ENCODE assay signal across 8 cellular contexts in the genomic region with DNA sequence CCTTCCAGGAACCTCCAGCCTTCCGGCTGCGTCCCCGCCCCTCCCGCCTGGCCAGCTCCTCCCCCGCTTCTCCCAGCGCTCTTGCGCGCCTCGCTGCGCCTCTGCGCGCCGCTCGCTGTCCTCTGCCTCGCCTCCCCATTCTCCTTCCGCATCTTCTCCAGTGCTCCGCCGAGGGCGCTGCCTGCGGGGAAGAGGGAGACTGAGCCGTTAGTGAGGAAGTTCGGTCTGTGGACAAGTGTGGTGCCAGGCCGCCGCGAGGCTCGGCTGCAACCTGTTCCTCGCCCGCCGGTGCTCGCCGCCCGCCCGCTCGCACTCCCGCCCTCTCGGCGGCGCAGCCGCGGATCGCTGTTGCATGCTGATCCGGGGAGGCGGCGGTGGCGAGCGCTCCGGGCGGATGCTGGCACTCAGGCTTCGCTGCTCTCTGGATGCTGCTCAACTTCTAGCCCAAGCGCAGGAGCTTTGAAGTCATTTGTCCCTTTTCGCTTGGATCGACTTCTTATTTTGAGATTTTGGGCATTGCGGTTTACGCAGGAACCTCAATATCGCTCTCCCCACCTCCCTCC. TPM values are rescaled to one million over a fixed set of nuclear protein-coding genes. Genes with fewer than 3 reads are reported as not detected.
DNase-seq lines count a peak whose midpoint lies in the region; ATAC-seq and TF ChIP-seq lines count a peak whose summit lies in the region.

No MANE protein-coding gene starts in this region.

- peaks cover 32% of the 10 kb centered on the region for H3K4me1 Mint-ChIP-seq in endodermal cell
- H3K4me1 Mint-ChIP-seq in naive thymus-derived CD4-positive, alpha-beta T cell = peaks cover 14 to 32% (median 23%) of the 10 kb centered on the region in 7 donors

- peaks cover 4% of the 10 kb centered on the region for H3K4me1 ChIP-seq in endodermal cell (ENCODE audit: control insufficient read depth, insufficient read depth, low read length)
- no peaks in the 10 kb centered on the region for H3K4me1 ChIP-seq in naive thymus-derived CD4-positive, alpha-beta T cell (ENCODE audit: control insufficient read depth in 2 of 2, insufficient read depth in 2 of 2, low read length in 2 of 2)

- peak overlapping the region; percentile 59 for H3K4me3 Mint-ChIP-seq in endodermal cell
- H3K4me3 Mint-ChIP-seq in naive thymus-derived CD4-positive, alpha-beta T cell = peak overlapping the region in 7 of 10 donors; percentile 10 to 74 (median 51)

- no peak overlapping the region for H3K27ac Mint-ChIP-seq in endodermal cell
- H3K27ac Mint-ChIP-seq in naive thymus-derived CD4-positive, alpha-beta T cell = no peak overlapping the region

- DNase-seq in NCI-H524 (lab: John Stamatoyannopoulos, UW) (peak; percentile 41 to 66), endodermal cell (peak; percentile 89), HCEC 1CT (no peak), NCI-H2107 (lab: John Stamatoyannopoulos, UW) (no peak)
- peak in 1 of 9 donors; percentile 54 for DNase-seq in naive thymus-derived CD4-positive, alpha-beta T cell

- intact Hi-C loops in naive thymus-derived CD4-positive, alpha-beta T cell (cut with micrococcal nuclease) = loop anchor here in 1 of 2 donors (10.0 kb wide), 1 partner anchor 912 kb away; the partner anchor contains the start of gene GLUL

- no peaks in the 10 kb centered on the region for H3K9me3 Mint-ChIP-seq in endodermal cell
- peaks cover 0 to 3% (median 0%) of the 10 kb centered on the region in 11 donors for H3K9me3 Mint-ChIP-seq in naive thymus-derived CD4-positive, alpha-beta T cell

- TF ChIP-seq POLR2A in GM18505 (IDR thresholded peaks at IDR 0.05; ENCODE audit: borderline replicate concordance, extremely low read depth, insufficient read depth, insufficient read length) = peak; percentile 62

- no peak for TF ChIP-seq CTCF in endodermal cell (conservative IDR thresholded peaks at IDR 0.05)

- CTCF ChIA-PET in naive thymus-derived CD4-positive, alpha-beta T cell (lab: Charles Lee) = interaction anchor here (1.0 kb wide), 1 partner anchor 570 kb away, joined by 3 read pairs; no protein-coding TSS in a partner anchor

- H3K36me3 ChIP-seq in endodermal cell (ENCODE audit: control insufficient read depth, insufficient read depth, low read length) = no peaks in the 10 kb centered on the region
- H3K36me3 ChIP-seq in naive thymus-derived CD4-positive, alpha-beta T cell (ENCODE audit: control insufficient read depth in 2 of 3, insufficient read depth in 3 of 3, low read length in 3 of 3) = no peaks in the 10 kb centered on the region

- POLR2A ChIA-PET in naive thymus-derived CD4-positive, alpha-beta T cell (lab: Charles Lee) = no interaction called here

- no peaks in the 10 kb centered on the region for H3K9me3 ChIP-seq in endodermal cell (ENCODE audit: control insufficient read depth, low read length)
- H3K9me3 ChIP-seq in naive thymus-derived CD4-positive, alpha-beta T cell (ENCODE audit: control insufficient read depth in 2 of 3, low read length in 3 of 3) = no peaks in the 10 kb centered on the region

- peaks cover 81% of the 10 kb centered on the region for H3K27me3 ChIP-seq in endodermal cell (ENCODE audit: control insufficient read depth, insufficient read depth, low read length, poor library complexity, severe bottlenecking)
- H3K27me3 ChIP-seq in naive thymus-derived CD4-positive, alpha-beta T cell (ENCODE audit: control insufficient read depth in 2 of 2, insufficient read depth in 2 of 2, low read length in 2 of 2) = peaks cover 0 to 10% of the 10 kb centered on the region in 2 donors

- H3K9ac ChIP-seq in endodermal cell (ENCODE audit: extremely low read depth, low read length, poor library complexity, severe bottlenecking) = no peak overlapping the region

- 1 to 2% methylated on average over 27 to 55 of the region's 55 CpGs for WGBS in endodermal cell (ENCODE audit: insufficient coverage in 1 of 2, insufficient read length in 1 of 2), 2 experiments

- H3K4me3 ChIP-seq in endodermal cell (ENCODE audit: low read length) = peak overlapping the region; percentile 82
- no peak overlapping the region for H3K4me3 ChIP-seq in naive thymus-derived CD4-positive, alpha-beta T cell (ENCODE audit: low read length)

- H3K27ac ChIP-seq in endodermal cell (ENCODE audit: low read depth, low read length) = no peak overlapping the region
- H3K27ac ChIP-seq in naive thymus-derived CD4-positive, alpha-beta T cell (ENCODE audit: low read depth, low read length) = no peak overlapping the region

- H3K27me3 Mint-ChIP-seq in endodermal cell (ENCODE audit: insufficient read depth) = peaks cover 88% of the 10 kb centered on the region
- peaks cover 62 to 84% (median 74%) of the 10 kb centered on the region in 5 donors for H3K27me3 Mint-ChIP-seq in naive thymus-derived CD4-positive, alpha-beta T cell

- H3K36me3 Mint-ChIP-seq in endodermal cell (ENCODE audit: low read depth) = peaks cover 2% of the 10 kb centered on the region
- peaks cover 0 to 4% (median 0%) of the 10 kb centered on the region in 5 donors for H3K36me3 Mint-ChIP-seq in naive thymus-derived CD4-positive, alpha-beta T cell

- ATAC-seq in GM18505 (IDR thresholded peaks at IDR 0.05; ENCODE audit: unreplicated experiment) (peak; percentile 43), HG02588 (IDR thresholded peaks at IDR 0.05; ENCODE audit: unreplicated experiment) (peak; percentile 40), GM18519 (IDR thresholded peaks at IDR 0.05; ENCODE audit: low FRiP score, unreplicated experiment) (no peak)
- ATAC-seq in naive thymus-derived CD4-positive, alpha-beta T cell = peak; percentile 33

RNA-seq across cellular contexts. Expression of gene CACNA1E, which starts 0.7 kb away (rescaled TPM):
- total RNA-seq in endodermal cell = 1 to 10 TPM; 4.7 to 5.8 TPM
- polyA plus RNA-seq in endodermal cell (2013, experiment 1 of 2) = 3.9 TPM
- 5.1 TPM for polyA plus RNA-seq in endodermal cell (2013, experiment 2 of 2)
- under 1 TPM in 1 of 5 experiments, not detected in 4; 0.07 TPM for total RNA-seq in naive thymus-derived CD4-positive, alpha-beta T cell
- not detected for polyA plus RNA-seq in naive thymus-derived CD4-positive, alpha-beta T cell

Comparison
In these comparisons a context has a peak if more than half of its experiments do, and no peak if none do; other contexts are left out.
1. DNase-seq: peak in NCI-H524 (2 of 2) and endodermal cell (single experiment); none in HCEC 1CT (single experiment) and NCI-H2107 (single experiment).
2. RNA of gene CACNA1E, which starts 0.7 kb away (total RNA-seq): 4.7 to 5.8 TPM in endodermal cell; 0.07 TPM in naive thymus-derived CD4-positive, alpha-beta T cell; every median in the first group is over 4 times any median in the second.